ENCODE assay signal across 29 cellular contexts in the genomic region with DNA sequence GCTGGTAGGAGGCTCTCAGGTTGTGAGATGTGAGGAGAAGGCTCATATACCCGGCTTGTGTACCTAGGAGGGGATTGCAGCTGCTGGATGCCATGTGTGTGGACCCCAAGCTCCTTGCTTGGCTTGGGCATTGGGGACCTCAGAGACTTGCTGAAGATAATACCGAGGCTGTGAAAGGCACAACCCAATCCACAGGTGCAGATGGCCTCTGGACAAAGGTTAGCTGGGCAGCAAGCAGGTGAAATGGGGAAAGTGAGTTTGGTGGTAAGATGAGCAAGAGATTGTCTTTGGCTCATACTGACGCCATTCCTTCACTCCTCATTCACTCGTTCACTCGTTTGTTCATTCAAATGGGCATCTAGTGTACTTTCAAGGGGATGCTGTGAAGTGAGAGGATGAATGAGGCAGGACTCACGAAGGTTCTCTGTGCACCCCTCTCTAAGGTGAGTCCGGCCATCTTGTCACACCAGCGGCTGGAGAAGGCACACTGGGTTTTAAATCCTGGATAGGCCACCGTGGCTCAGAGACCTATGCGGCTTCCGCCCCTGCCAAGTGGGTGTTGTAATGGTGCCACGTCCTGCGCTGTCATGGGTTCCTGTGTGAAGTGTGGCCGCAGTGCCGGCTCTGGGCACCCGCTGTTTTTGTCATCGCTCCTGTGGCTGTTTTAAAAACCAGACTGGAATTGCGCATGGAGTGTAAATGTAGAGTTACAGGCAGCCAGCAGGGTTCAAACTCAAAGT. TPM values are rescaled to one million over a fixed set of nuclear protein-coding genes. Genes with fewer than 3 reads are reported as not detected.
DNase-seq lines count a peak whose midpoint lies in the region; ATAC-seq and TF ChIP-seq lines count a peak whose summit lies in the region.
"Had no signal": no experiment of that assay in that cellular context is flagged by ENCODE, and none has a peak within 500 bp of the region (broad histone marks: within the 10 kb centered on the region; RNA-seq: fewer than 3 reads in every experiment).

No MANE protein-coding gene starts in this region.

- intact Hi-C loops in breast epithelium (cut with DNase I; ENCODE audit: low total_unique reads): no loop called here
- intact Hi-C loops in mammary epithelial cell (cut with micrococcal nuclease): no loop called here
- intact Hi-C loops in esophagus muscularis mucosa (cut with DNase I): no loop called here
- intact Hi-C loops in sciatic nerve (cut with DNase I): no loop called here

- H3K4me1 ChIP-seq in breast epithelium (peaks cover 0 to 8% of the 10 kb centered on the region in 2 donors), mammary epithelial cell (ENCODE audit: insufficient read depth, low read length) (peaks cover 20% of the 10 kb centered on the region), esophagus muscularis mucosa (no peaks in the 10 kb centered on the region)
- H3K4me1 ChIP-seq: tibial nerve had no signal

- H3K27ac ChIP-seq in breast epithelium (peak overlapping the region; percentile 78 to 88), mammary epithelial cell (ENCODE audit: insufficient read depth, low read depth, low read length) (no peak overlapping the region), esophagus muscularis mucosa (replicated peaks in 1 of 4) (no peak overlapping the region)
- H3K27ac ChIP-seq: KMS-11, tibial nerve had no signal

- no peak for TF ChIP-seq POLR2A in breast epithelium (IDR thresholded peaks at IDR 0.05)
- no peak for TF ChIP-seq POLR2A in esophagus muscularis mucosa (IDR thresholded peaks at IDR 0.05; ENCODE audit: low read depth)

- H3K36me3 Mint-ChIP-seq in stimulated activated memory B cell treated with anti-CD40 and anti-IgM and Interleukin-4, amounts not matched to agents 10 μg/mL and 1 μg/mL and 100 μg/mL, for 72 hours: no peaks in the 10 kb centered on the region
- H3K36me3 Mint-ChIP-seq: activated naive CD8-positive, alpha-beta T cell; naive B cell had no signal

- H3K4me2 ChIP-seq in mammary epithelial cell (ENCODE audit: insufficient read depth, low read depth, low read length): no peak overlapping the region
- H3K4me2 ChIP-seq: KMS-11 had no signal

- peaks cover 36% of the 10 kb centered on the region for H3K4me1 Mint-ChIP-seq in stimulated activated memory B cell treated with anti-CD40 and anti-IgM and Interleukin-4, amounts not matched to agents 10 μg/mL and 1 μg/mL and 100 μg/mL, for 72 hours

- CTCF ChIA-PET in mammary epithelial cell (lab: Charles Lee; ENCODE audit: low non-redundant PET): no interaction called here

- no TSS peak for BruUV-seq in mammary epithelial cell (replicated peaks; lab: Mats Ljungman, UMichigan)

- no peak overlapping the region for H3K27ac Mint-ChIP-seq in stimulated activated memory B cell treated with anti-CD40 and anti-IgM and Interleukin-4, amounts not matched to agents 10 μg/mL and 1 μg/mL and 100 μg/mL, for 72 hours
- H3K27ac Mint-ChIP-seq: activated naive CD8-positive, alpha-beta T cell; activated T-helper 17 cell treated with anti-CD3 and anti-CD28 coated beads, Interleukin-2, amount 50 U/mL, for 72 hours had no signal

- H3K9me3 ChIP-seq in breast epithelium (no peaks in the 10 kb centered on the region), mammary epithelial cell (replicated peaks; ENCODE audit: insufficient read depth, low read length) (no peaks in the 10 kb centered on the region), esophagus muscularis mucosa (no peaks in the 10 kb centered on the region)
- H3K9me3 ChIP-seq: tibial nerve had no signal

- H3K27me3 ChIP-seq in breast epithelium (no peaks in the 10 kb centered on the region), mammary epithelial cell (ENCODE audit: insufficient read depth, low read length) (no peaks in the 10 kb centered on the region), esophagus muscularis mucosa (no peaks in the 10 kb centered on the region)
- H3K27me3 ChIP-seq: dorsolateral prefrontal cortex, tibial nerve had no signal

- no peak overlapping the region for H3K9ac ChIP-seq in mammary epithelial cell (ENCODE audit: insufficient read depth, low read length)
- H3K9ac ChIP-seq: KMS-11 had no signal

- H3K4me3 ChIP-seq in breast epithelium: no peak overlapping the region
- H3K4me3 ChIP-seq in mammary epithelial cell (replicated peaks in 1 of 3; ENCODE audit: insufficient read depth in 1 of 3, low read depth in 2 of 3, low read length in 3 of 3): no peak overlapping the region
- no peak overlapping the region for H3K4me3 ChIP-seq in esophagus muscularis mucosa
- H3K4me3 ChIP-seq: dorsolateral prefrontal cortex, tibial nerve had no signal

- WGBS in mammary epithelial cell (ENCODE audit: low coverage, missing lambda C conversion rate): 97% methylated on average over 17 of the region's 18 CpGs
- WGBS in esophagus muscularis mucosa: 94% methylated on average over 16 of the region's 18 CpGs

- no peak overlapping the region for H2AFZ ChIP-seq in mammary epithelial cell (ENCODE audit: low read depth, low read length)

- TF ChIP-seq EP300 in esophagus muscularis mucosa (IDR thresholded peaks at IDR 0.05): no peak

- DNase-seq in breast epithelium (ENCODE audit: low spot score in 2 of 2): no peak
- DNase-seq in mammary epithelial cell: no peak
- peak; percentile 85 for DNase-seq in esophagus muscularis mucosa (ENCODE audit: extremely low spot score)
- peak; percentile 37 for DNase-seq in sciatic nerve (ENCODE audit: low spot score)
- no peak for DNase-seq in NK-92 (lab: John Stamatoyannopoulos, UW; ENCODE audit: unreplicated experiment)
- no peak for DNase-seq in NCI-H146 treated with DMSO at 0.1 percent for 48 hours (lab: John Stamatoyannopoulos, UW; ENCODE audit: unreplicated experiment)
- DNase-seq: activated CD4-positive, CD25-positive, alpha-beta regulatory T cell treated with anti-CD3 and anti-CD28 coated beads, Interleukin-2, amount 50 U/mL, for 72 hours; central memory CD4-positive, alpha-beta T cell; COR-L47; DMS79; GF-D8; naive B cell; NCI-H1694; NCI-H2171 treated with DMSO at 0.1 percent for 48 hours; NCI-H524; nucleus accumbens; RPMI8226; stimulated activated CD4-positive, alpha-beta T cell treated with anti-CD3 and anti-CD28 coated beads, Interleukin-12 subunit alpha, Interleukin-12 subunit beta, amount 100 ng/mL, for 4 hours; stimulated activated CD4-positive, alpha-beta T cell treated with anti-CD3 and anti-CD28 coated beads, Interleukin-4, amount 100 ng/mL, for 24 hours; stimulated activated naive CD8-positive, alpha-beta T cell treated with anti-CD3 and anti-CD28 coated beads, Interleukin-15, Interleukin-2, amounts not matched to agents 100 U/mL and 50 U/mL, for 24 hours had no signal

- peaks cover 8% of the 10 kb centered on the region for H3K27me3 Mint-ChIP-seq in stimulated activated memory B cell treated with anti-CD40 and anti-IgM and Interleukin-4, amounts not matched to agents 10 μg/mL and 1 μg/mL and 100 μg/mL, for 72 hours
- H3K27me3 Mint-ChIP-seq: activated naive CD8-positive, alpha-beta T cell; activated T-helper 17 cell treated with anti-CD3 and anti-CD28 coated beads, Interleukin-2, amount 50 U/mL, for 72 hours had no signal

- H3K36me3 ChIP-seq in breast epithelium (no peaks in the 10 kb centered on the region), mammary epithelial cell (ENCODE audit: insufficient read depth, low read length) (no peaks in the 10 kb centered on the region), esophagus muscularis mucosa (no peaks in the 10 kb centered on the region)
- H3K36me3 ChIP-seq: tibial nerve had no signal

- in situ Hi-C loops in mammary epithelial cell (cut with MboI; ENCODE audit: low sequenced_read_pairs in 2 of 2): no loop called here

- ATAC-seq in sciatic nerve (no peak), GM18909 (IDR thresholded peaks at IDR 0.05; ENCODE audit: poor library complexity, unreplicated experiment) (no peak)
- ATAC-seq in stimulated activated memory B cell treated with anti-CD40 and anti-IgM and Interleukin-4, amounts not matched to agents 10 μg/mL and 1 μg/mL and 100 μg/mL, for 72 hours: no peak
- ATAC-seq: activated T-helper 17 cell treated with anti-CD3 and anti-CD28 coated beads, Interleukin-2, amount 50 U/mL, for 72 hours; stimulated activated naive CD8-positive, alpha-beta T cell treated with anti-CD3 and anti-CD28 coated beads, Interleukin-15, Interleukin-2, amounts not matched to agents 100 U/mL and 50 U/mL, for 24 hours had no signal

- no peaks in the 10 kb centered on the region for H3K79me2 ChIP-seq in mammary epithelial cell (ENCODE audit: insufficient read depth, low read length)

- dilution Hi-C loops in mammary epithelial cell (cut with HindIII; ENCODE audit: low sequenced_read_pairs): no loop called here

- H4K20me1 ChIP-seq in mammary epithelial cell (ENCODE audit: insufficient read depth, low read length): no peaks in the 10 kb centered on the region

- H3K4me3 Mint-ChIP-seq in stimulated activated memory B cell treated with anti-CD40 and anti-IgM and Interleukin-4, amounts not matched to agents 10 μg/mL and 1 μg/mL and 100 μg/mL, for 72 hours: no peak overlapping the region
- H3K4me3 Mint-ChIP-seq: activated naive CD8-positive, alpha-beta T cell; activated T-helper 17 cell treated with anti-CD3 and anti-CD28 coated beads, Interleukin-2, amount 50 U/mL, for 72 hours; naive B cell had no signal

- TF ChIP-seq CTCF in breast epithelium (IDR thresholded peaks at IDR 0.05) (no peak), mammary epithelial cell (conservative IDR thresholded peaks at IDR 0.05 in 1 of 2, IDR thresholded peaks at IDR 0.05 in 1 of 2; ENCODE audit: extremely low read depth in 1 of 2, insufficient read depth in 1 of 2, low read depth in 1 of 2, low read length in 2 of 2) (no peak), esophagus muscularis mucosa (IDR thresholded peaks at IDR 0.05) (no peak)

- H3K9me3 Mint-ChIP-seq in stimulated activated memory B cell treated with anti-CD40 and anti-IgM and Interleukin-4, amounts not matched to agents 10 μg/mL and 1 μg/mL and 100 μg/mL, for 72 hours: no peaks in the 10 kb centered on the region
- H3K9me3 Mint-ChIP-seq: activated T-helper 17 cell treated with anti-CD3 and anti-CD28 coated beads, Interleukin-2, amount 50 U/mL, for 72 hours; naive B cell had no signal

RNA-seq across cellular contexts. Expression of a gene that starts 13.7 kb away (rescaled TPM):
- total RNA-seq in breast epithelium (10 to 100 TPM in 2 of 3 donors, 1 to 10 TPM in 1; 9.2 to 15.7 (median 11.0) TPM), mammary epithelial cell (1 to 10 TPM in 1 of 2 donors, under 1 TPM in 1; 0.21 to 1.5 TPM), esophagus muscularis mucosa (1 to 10 TPM; 1.1 to 2.1 (median 1.8) TPM), sciatic nerve (2.3 TPM)
- 0.18 TPM for polyA plus RNA-seq in mammary epithelial cell
- polyA minus RNA-seq in mammary epithelial cell: not detected
- total RNA-seq: SK-MEL-5 had no signal
- polyA plus RNA-seq: keratinocyte had no signal

Comparison
In these comparisons a context has a peak if more than half of its experiments do, and no peak if none do; other contexts are left out.
1. H3K27ac ChIP-seq: peak in breast epithelium (2 of 2); none in mammary epithelial cell (single experiment) and esophagus muscularis mucosa (0 of 4).
2. DNase-seq: peak in esophagus muscularis mucosa (single experiment) and sciatic nerve (single experiment); none in breast epithelium (0 of 2), mammary epithelial cell (single experiment), NK-92 (single experiment) and NCI-H146 treated with DMSO at 0.1 percent for 48 hours (single experiment).